In the genomic region with DNA sequence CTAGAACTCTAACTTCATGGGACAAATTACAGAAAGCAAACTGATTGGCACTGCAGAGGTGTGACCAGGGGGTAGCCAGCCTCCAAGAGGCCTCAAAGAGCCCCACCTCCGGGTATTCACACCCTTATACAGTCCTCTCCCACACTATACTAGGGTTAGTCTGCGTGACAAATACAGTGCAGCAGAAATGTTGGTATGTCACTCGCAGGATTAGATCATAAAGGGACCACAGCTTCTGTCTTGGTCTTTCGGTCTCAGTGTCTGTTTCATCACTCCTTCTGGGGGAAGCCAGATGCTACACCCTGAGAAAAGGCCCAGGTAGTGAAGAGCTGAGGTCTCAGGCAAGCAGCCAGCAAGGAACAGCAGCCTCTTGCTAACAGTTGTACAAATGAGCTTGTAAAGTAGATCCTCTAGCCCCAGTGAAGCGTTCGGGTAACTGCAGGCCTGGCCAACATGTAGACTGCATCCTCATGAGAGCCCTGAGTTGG, we compare ENCODE assay signal across 8 cellular contexts.
DNase-seq lines count a peak whose midpoint lies in the region; ATAC-seq, FAIRE-seq and TF ChIP-seq lines count a peak whose summit lies in the region.

No MANE protein-coding gene starts in this region.

- no peak for TF ChIP-seq POLR2A in prostate gland (IDR thresholded peaks at IDR 0.05)
- TF ChIP-seq POLR2A in H54 (IDR thresholded peaks at IDR 0.05; ENCODE audit: low read depth, low read length), result no peak

- no peak for FAIRE-seq in H54 (lab: Jason Lieb, UNC)

- peak overlapping the region in 1 of 2 donors; percentile 66 for H3K27ac ChIP-seq in prostate gland

- H3K4me3 ChIP-seq in prostate gland, result no peak overlapping the region

- intact Hi-C loops in prostate gland (cut with DNase I), result no loop called here

- TF ChIP-seq CTCF in prostate gland (IDR thresholded peaks at IDR 0.05), result no peak

- 76% methylated on average over 6 of the region's 6 CpGs for WGBS in prostate gland

- no peaks in the 10 kb centered on the region for H3K36me3 ChIP-seq in prostate gland

- no peaks in the 10 kb centered on the region for H3K27me3 ChIP-seq in prostate gland (replicated peaks; ENCODE audit: insufficient read depth)

- no peaks in the 10 kb centered on the region for H3K4me1 ChIP-seq in prostate gland (replicated peaks)

- DNase-seq in prostate gland (ENCODE audit: low spot score), result peak; percentile 6
- no peak for DNase-seq in ureter (ENCODE audit: low spot score)
- no peak for DNase-seq in SW480 (ENCODE audit: low spot score)
- no peak for DNase-seq in H54 (ENCODE audit: insufficient read length, low spot score)
- no peak for DNase-seq in HuH-7 (ENCODE audit: low spot score)

- ATAC-seq in GM18502 (IDR thresholded peaks at IDR 0.05; ENCODE audit: poor library complexity, unreplicated experiment) (peak; percentile 88), GM21423 (IDR thresholded peaks at IDR 0.05; ENCODE audit: unreplicated experiment) (peak; percentile 82), HG03442 (IDR thresholded peaks at IDR 0.05; ENCODE audit: unreplicated experiment) (peak; percentile 90)

- no peaks in the 10 kb centered on the region for H3K9me3 ChIP-seq in prostate gland
